Comparison of ENCODE assay signal across 32 cellular contexts in genomic region chrX:23644744-23645143, GRCh38.
"Had no signal": no experiment of that assay in that cellular context is flagged by ENCODE, and none has a peak within 500 bp of the region (broad histone marks: within the 10 kb centered on the region; RNA-seq: fewer than 3 reads in every experiment).

No MANE protein-coding gene starts in this region.

- DNase-seq: activated B cell treated with CpG ODN at 0.5 μM for 24 hours; activated CD4-positive, alpha-beta memory T cell treated with anti-CD3 and anti-CD28 coated beads for 36 hours; activated CD4-positive, alpha-beta T cell treated with anti-CD3 and anti-CD28 coated beads for 4 hours; activated CD4-positive, alpha-beta T cell treated with anti-CD3 and anti-CD28 coated beads, Interleukin-2, amount 10 ng/mL, durations not matched to agents 24 days and 14 days; activated CD4-positive, alpha-beta T cell treated with anti-CD3 and anti-CD28 coated beads, Interleukin-2, amount 50 U/mL, for 1 hour; activated CD4-positive, alpha-beta T cell treated with anti-CD3 and anti-CD28 coated beads, Interleukin-2, amount 50 U/mL, for 4 hours; activated CD4-positive, CD25-positive, alpha-beta regulatory T cell treated with anti-CD3 and anti-CD28 coated beads, Interleukin-2, amount 50 U/mL, for 72 hours; activated CD8-positive, alpha-beta memory T cell treated with anti-CD3 and anti-CD28 coated beads, Interleukin-2, amount 50 U/mL, for 4 hours; activated CD8-positive, alpha-beta T cell treated with anti-CD3 and anti-CD28 coated beads for 36 hours; activated effector memory CD4-positive, alpha-beta T cell treated with anti-CD3 and anti-CD28 coated beads, Interleukin-2, amount 50 U/mL, for 16 hours; activated gamma-delta T cell treated with Interleukin-2 at 50 U/mL for 16 hours; activated naive CD4-positive, alpha-beta T cell; activated naive CD4-positive, alpha-beta T cell treated with anti-CD3 and anti-CD28 coated beads for 36 hours; activated naive CD4-positive, alpha-beta T cell treated with anti-CD3 and anti-CD28 coated beads, Interleukin-2, amount 50 U/mL, for 16 hours; activated naive CD8-positive, alpha-beta T cell treated with anti-CD3 and anti-CD28 coated beads for 36 hours; activated T-cell treated with anti-CD3 and anti-CD28 coated beads for 4 hours; activated T-cell treated with anti-CD3 and anti-CD28 coated beads, Interleukin-2, amount 50 U/mL, for 1 hour; activated T-cell treated with anti-CD3 and anti-CD28 coated beads, Interleukin-2, amount 50 U/mL, for 4 hours; activated T-cell treated with anti-CD3 and anti-CD28 coated beads, Interleukin-2, amount 50 U/mL, for 72 hours; amygdala; anterior cingulate cortex; brain microvascular endothelial cell; central memory CD4-positive, alpha-beta T cell; T-helper 1 cell; T-helper 2 cell; T-helper 9 cell had no signal

- H3K4me3 ChIP-seq: ascending aorta, breast epithelium had no signal

- ATAC-seq: activated CD8-positive, alpha-beta T cell treated with anti-CD3 and anti-CD28 coated beads for 36 hours; activated naive CD4-positive, alpha-beta T cell treated with anti-CD3 and anti-CD28 coated beads, Interleukin-2, amount 50 U/mL, for 72 hours; activated T-cell treated with anti-CD3 and anti-CD28 coated beads, Interleukin-2, amount 50 U/mL, for 4 hours; activated T-cell treated with anti-CD3 and anti-CD28 coated beads, Interleukin-2, amount 50 U/mL, for 72 hours; activated T-helper 17 cell treated with anti-CD3 and anti-CD28 coated beads, Interleukin-2, amount 50 U/mL, for 72 hours had no signal

- FAIRE-seq: TTC549 had no signal

- H3K27ac ChIP-seq: ascending aorta, brain microvascular endothelial cell, breast epithelium, VCaP had no signal

- H3K27me3 ChIP-seq: ascending aorta, brain microvascular endothelial cell, breast epithelium had no signal

- H3K36me3 ChIP-seq: ascending aorta, brain microvascular endothelial cell, breast epithelium had no signal

- H3K4me1 ChIP-seq: ascending aorta, breast epithelium had no signal
